ENCODE assay signal across 1 cellular context in genomic region chrX:80511969-80512760, GRCh38.
TF ChIP-seq lines count a peak whose summit lies in the region.

No MANE protein-coding gene starts in this region.

TF ChIP-seq in K562, 482 proteins besides CTCF, POLR2A, EP300 and RAD21 (continued from another document and continues in another):
- TF ChIP-seq POLR2AphosphoS2 (IDR thresholded peaks at IDR 0.05; ENCODE audit: low read length) (no peak), CREB3L1 (IDR thresholded peaks at IDR 0.05; ENCODE audit: borderline replicate concordance, low read depth) (no peak), ZNF3 (CRISPR knock-in tag; IDR thresholded peaks at IDR 0.05) (no peak), ELF1 (tag; IDR thresholded peaks at IDR 0.05) (no peak), NFE2L1 (tag; IDR thresholded peaks at IDR 0.05; ENCODE audit: borderline replicate concordance, low read depth) (no peak), ZNF282 (CRISPR knock-in tag; IDR thresholded peaks at IDR 0.05) (no peak), TAF1 (IDR thresholded peaks at IDR 0.05; ENCODE audit: control insufficient read depth, extremely low read depth, insufficient read depth, low read length, severe bottlenecking) (no peak), NCOA6 (IDR thresholded peaks at IDR 0.05) (no peak), ZNF174 (CRISPR knock-in tag; IDR thresholded peaks at IDR 0.05) (no peak), HLTF (IDR thresholded peaks at IDR 0.05) (no peak), BRCA1 (IDR thresholded peaks at IDR 0.05) (no peak), BRCA1 (CRISPR knock-in tag; IDR thresholded peaks at IDR 0.05) (no peak), EHMT2 (IDR thresholded peaks at IDR 0.05) (0 out of 2 replicates have a peak, but pooled peaks have one; percentile 47), IFI16 (CRISPR knock-in tag; IDR thresholded peaks at IDR 0.05) (no peak), CC2D1A (IDR thresholded peaks at IDR 0.05) (peak; percentile 87; the same call in 1 of the 2 replicates), CSDE1 (IDR thresholded peaks at IDR 0.05) (no peak), RNF2 (IDR thresholded peaks at IDR 0.05) (peak; percentile 88), ZNF217 (CRISPR knock-in tag; IDR thresholded peaks at IDR 0.05) (no peak), TEAD1 (CRISPR knock-in tag; IDR thresholded peaks at IDR 0.05) (peak; percentile 95 to 96), ZNF408 (CRISPR knock-in tag; IDR thresholded peaks at IDR 0.05; ENCODE audit: low read depth) (no peak), ZNF143 (CRISPR knock-in tag; IDR thresholded peaks at IDR 0.05) (no peak), ZNF707 (CRISPR knock-in tag; conservative IDR thresholded peaks at IDR 0.05) (no peak), ZNF436 (CRISPR knock-in tag; IDR thresholded peaks at IDR 0.05) (no peak), RBM15 (IDR thresholded peaks at IDR 0.05; ENCODE audit: insufficient read depth, low read length) (no peak), NELFE (IDR thresholded peaks at IDR 0.05; ENCODE audit: insufficient read depth, insufficient read length) (no peak), SREBF1 (IDR thresholded peaks at IDR 0.05; ENCODE audit: borderline replicate concordance, low read depth, low read length) (no peak), ARID4B (CRISPR knock-in tag; IDR thresholded peaks at IDR 0.05) (no peak), NR0B1 (IDR thresholded peaks at IDR 0.05; ENCODE audit: partially characterized antibody) (no peak), ADNP (tag; IDR thresholded peaks at IDR 0.05) (0 out of 2 replicates have a peak, but pooled peaks have one; percentile 20), DACH1 (IDR thresholded peaks at IDR 0.05; ENCODE audit: partially characterized antibody) (peak; percentile 65), FIP1L1 (IDR thresholded peaks at IDR 0.05; ENCODE audit: low read depth, low read length, poor library complexity, severe bottlenecking) (no peak), ZNF717 (CRISPR knock-in tag; IDR thresholded peaks at IDR 0.05) (no peak), ZNF644 (tag; IDR thresholded peaks at IDR 0.05; ENCODE audit: low read depth) (peak; percentile 68), HNRNPL (IDR thresholded peaks at IDR 0.05; ENCODE audit: low read depth, low read length) (no peak), CUX1 (CRISPR knock-in tag; IDR thresholded peaks at IDR 0.05) (no peak), FUS (optimal IDR thresholded peaks at IDR 0.05; ENCODE audit: low read depth, low read length) (no peak), E2F1 (CRISPR knock-in tag; IDR thresholded peaks at IDR 0.05) (no peak), SLC30A9 (CRISPR knock-in tag; IDR thresholded peaks at IDR 0.05) (no peak), SRSF9 (IDR thresholded peaks at IDR 0.05; ENCODE audit: borderline replicate concordance, low read depth, low read length) (no peak), ZEB2 (IDR thresholded peaks at IDR 0.05) (peak; percentile 55; the same call in 1 of the 2 replicates)
- TF ChIP-seq, protein P1, sequence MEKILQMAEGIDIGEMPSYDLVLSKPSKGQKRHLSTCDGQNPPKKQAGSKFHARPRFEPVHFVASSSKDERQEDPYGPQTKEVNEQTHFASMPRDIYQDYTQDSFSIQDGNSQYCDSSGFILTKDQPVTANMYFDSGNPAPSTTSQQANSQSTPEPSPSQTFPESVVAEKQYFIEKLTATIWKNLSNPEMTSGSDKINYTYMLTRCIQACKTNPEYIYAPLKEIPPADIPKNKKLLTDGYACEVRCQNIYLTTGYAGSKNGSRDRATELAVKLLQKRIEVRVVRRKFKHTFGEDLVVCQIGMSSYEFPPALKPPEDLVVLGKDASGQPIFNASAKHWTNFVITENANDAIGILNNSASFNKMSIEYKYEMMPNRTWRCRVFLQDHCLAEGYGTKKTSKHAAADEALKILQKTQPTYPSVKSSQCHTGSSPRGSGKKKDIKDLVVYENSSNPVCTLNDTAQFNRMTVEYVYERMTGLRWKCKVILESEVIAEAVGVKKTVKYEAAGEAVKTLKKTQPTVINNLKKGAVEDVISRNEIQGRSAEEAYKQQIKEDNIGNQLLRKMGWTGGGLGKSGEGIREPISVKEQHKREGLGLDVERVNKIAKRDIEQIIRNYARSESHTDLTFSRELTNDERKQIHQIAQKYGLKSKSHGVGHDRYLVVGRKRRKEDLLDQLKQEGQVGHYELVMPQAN (IDR thresholded peaks at IDR 0.05; ENCODE audit: borderline replicate concordance): no peak
- TF ChIP-seq, protein P2, sequence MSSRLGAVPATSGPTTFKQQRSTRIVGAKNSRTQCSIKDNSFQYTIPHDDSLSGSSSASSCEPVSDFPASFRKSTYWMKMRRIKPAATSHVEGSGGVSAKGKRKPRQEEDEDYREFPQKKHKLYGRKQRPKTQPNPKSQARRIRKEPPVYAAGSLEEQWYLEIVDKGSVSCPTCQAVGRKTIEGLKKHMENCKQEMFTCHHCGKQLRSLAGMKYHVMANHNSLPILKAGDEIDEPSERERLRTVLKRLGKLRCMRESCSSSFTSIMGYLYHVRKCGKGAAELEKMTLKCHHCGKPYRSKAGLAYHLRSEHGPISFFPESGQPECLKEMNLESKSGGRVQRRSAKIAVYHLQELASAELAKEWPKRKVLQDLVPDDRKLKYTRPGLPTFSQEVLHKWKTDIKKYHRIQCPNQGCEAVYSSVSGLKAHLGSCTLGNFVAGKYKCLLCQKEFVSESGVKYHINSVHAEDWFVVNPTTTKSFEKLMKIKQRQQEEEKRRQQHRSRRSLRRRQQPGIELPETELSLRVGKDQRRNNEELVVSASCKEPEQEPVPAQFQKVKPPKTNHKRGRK (tag; IDR thresholded peaks at IDR 0.05): no peak
- TF ChIP-seq, protein P3, sequence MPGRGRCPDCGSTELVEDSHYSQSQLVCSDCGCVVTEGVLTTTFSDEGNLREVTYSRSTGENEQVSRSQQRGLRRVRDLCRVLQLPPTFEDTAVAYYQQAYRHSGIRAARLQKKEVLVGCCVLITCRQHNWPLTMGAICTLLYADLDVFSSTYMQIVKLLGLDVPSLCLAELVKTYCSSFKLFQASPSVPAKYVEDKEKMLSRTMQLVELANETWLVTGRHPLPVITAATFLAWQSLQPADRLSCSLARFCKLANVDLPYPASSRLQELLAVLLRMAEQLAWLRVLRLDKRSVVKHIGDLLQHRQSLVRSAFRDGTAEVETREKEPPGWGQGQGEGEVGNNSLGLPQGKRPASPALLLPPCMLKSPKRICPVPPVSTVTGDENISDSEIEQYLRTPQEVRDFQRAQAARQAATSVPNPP (IDR thresholded peaks at IDR 0.05; ENCODE audit: borderline replicate concordance, insufficient read depth, insufficient read length): no peak
- TF ChIP-seq, protein P4, sequence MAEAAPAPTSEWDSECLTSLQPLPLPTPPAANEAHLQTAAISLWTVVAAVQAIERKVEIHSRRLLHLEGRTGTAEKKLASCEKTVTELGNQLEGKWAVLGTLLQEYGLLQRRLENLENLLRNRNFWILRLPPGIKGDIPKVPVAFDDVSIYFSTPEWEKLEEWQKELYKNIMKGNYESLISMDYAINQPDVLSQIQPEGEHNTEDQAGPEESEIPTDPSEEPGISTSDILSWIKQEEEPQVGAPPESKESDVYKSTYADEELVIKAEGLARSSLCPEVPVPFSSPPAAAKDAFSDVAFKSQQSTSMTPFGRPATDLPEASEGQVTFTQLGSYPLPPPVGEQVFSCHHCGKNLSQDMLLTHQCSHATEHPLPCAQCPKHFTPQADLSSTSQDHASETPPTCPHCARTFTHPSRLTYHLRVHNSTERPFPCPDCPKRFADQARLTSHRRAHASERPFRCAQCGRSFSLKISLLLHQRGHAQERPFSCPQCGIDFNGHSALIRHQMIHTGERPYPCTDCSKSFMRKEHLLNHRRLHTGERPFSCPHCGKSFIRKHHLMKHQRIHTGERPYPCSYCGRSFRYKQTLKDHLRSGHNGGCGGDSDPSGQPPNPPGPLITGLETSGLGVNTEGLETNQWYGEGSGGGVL (CRISPR knock-in tag; IDR thresholded peaks at IDR 0.05): no peak
